25 cellular contexts compared by ENCODE assay signal in the genomic region with DNA sequence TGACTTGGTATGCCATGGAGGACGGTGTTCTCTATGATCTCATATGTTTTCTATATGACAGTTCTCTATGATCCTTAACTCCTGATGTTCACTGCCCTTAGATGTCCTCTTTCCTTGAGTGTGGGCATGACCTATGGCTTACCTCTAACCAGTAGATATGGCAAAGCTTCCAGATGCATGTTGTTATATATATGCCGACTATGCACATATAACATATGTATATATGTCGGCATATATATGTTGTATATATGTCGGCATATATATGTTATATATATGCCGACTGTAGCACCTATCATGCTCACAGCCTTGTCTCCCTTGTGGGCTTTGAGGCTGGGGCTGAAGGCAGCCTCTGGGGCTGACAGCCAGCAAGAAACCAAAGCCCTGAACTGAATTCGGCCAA.
"Had no signal": no experiment of that assay in that cellular context is flagged by ENCODE, and none has a peak within 500 bp of the region (broad histone marks: within the 10 kb centered on the region; RNA-seq: fewer than 3 reads in every experiment).

No MANE protein-coding gene starts in this region.

- H3K4me3 ChIP-seq: neural progenitor cell, ovary, psoas muscle, right lobe of liver, sigmoid colon, stomach, thoracic aorta, thyroid gland, tibial nerve, upper lobe of left lung, vagina had no signal

- DNase-seq: occipital lobe; ovary; posterior cingulate gyrus; psoas muscle; right cardiac atrium; right lobe of liver; sigmoid colon; small intestine; stimulated activated CD4-positive, alpha-beta T cell treated with anti-CD3 and anti-CD28 coated beads, Interleukin-15, amount 100 ng/mL, for 24 hours; stimulated activated CD4-positive, alpha-beta T cell treated with anti-CD3 and anti-CD28 coated beads, Interleukin-2, amount 100 ng/mL, for 24 hours; stimulated activated CD4-positive, alpha-beta T cell treated with anti-CD3 and anti-CD28 coated beads, Interleukin-2, amount 100 ng/mL, for 48 hours; stimulated activated CD4-positive, alpha-beta T cell treated with anti-CD3 and anti-CD28 coated beads, Interleukin-4, amount 100 ng/mL, for 24 hours; stimulated activated naive B cell treated with anti-CD40 and anti-IgM and Interleukin-4, amounts not matched to agents 10 μg/mL and 1 μg/mL and 100 μg/mL, for 72 hours; stimulated activated naive CD4-positive, alpha-beta T cell treated with Interleukin-2 at 50 U/mL for 16 hours; stomach; thyroid gland; trophoblast cell; upper lobe of left lung had no signal

- ATAC-seq: psoas muscle; right cardiac atrium; right lobe of liver; stimulated activated effector memory CD8-positive, alpha-beta T cell treated with anti-CD3 and anti-CD28 coated beads, Interleukin-12 subunit alpha, Interleukin-12 subunit beta, amount 100 ng/mL, for 72 hours; stimulated activated naive B cell treated with anti-CD40 and anti-IgM and Interleukin-4, amounts not matched to agents 10 μg/mL and 1 μg/mL and 100 μg/mL, for 72 hours had no signal

- H3K4me1 ChIP-seq: neural progenitor cell, parathyroid adenoma, psoas muscle, right lobe of liver, sigmoid colon, stomach, thyroid gland, tibial nerve, upper lobe of left lung, vagina had no signal

- FAIRE-seq: small intestine, urothelium cell line had no signal

- H3K27ac ChIP-seq: neural progenitor cell, ovary, parathyroid adenoma, psoas muscle, right lobe of liver, sigmoid colon, stomach, thoracic aorta, thyroid gland, tibial nerve, upper lobe of left lung, vagina had no signal

- H3K27me3 ChIP-seq: neural progenitor cell, ovary, right lobe of liver, sigmoid colon, stomach, thyroid gland, tibial nerve, upper lobe of left lung, vagina had no signal

- H3K4me2 ChIP-seq: neural progenitor cell had no signal

- H3K9ac ChIP-seq: neural progenitor cell, parathyroid adenoma had no signal

- H3K36me3 ChIP-seq: neural progenitor cell, ovary, right lobe of liver, sigmoid colon, stomach, thoracic aorta, thyroid gland, tibial nerve, upper lobe of left lung, vagina had no signal

- H2AFZ ChIP-seq: neural progenitor cell, parathyroid adenoma had no signal

- H3K9me3 ChIP-seq: ovary, psoas muscle, right lobe of liver, sigmoid colon, stomach, thoracic aorta, thyroid gland, tibial nerve, upper lobe of left lung, vagina had no signal
